15 cellular contexts compared by ENCODE assay signal in genomic region chr12:53064613-53065415, GRCh38. TPM values are rescaled to one million over a fixed set of nuclear protein-coding genes. Genes with fewer than 3 reads are reported as not detected.
DNase-seq lines count a peak whose midpoint lies in the region; ATAC-seq and TF ChIP-seq lines count a peak whose summit lies in the region.
"Had no signal": no experiment of that assay in that cellular context is flagged by ENCODE, and none has a peak within 500 bp of the region (broad histone marks: within the 10 kb centered on the region; RNA-seq: fewer than 3 reads in every experiment).

No MANE protein-coding gene starts in this region.

- TF ChIP-seq POLR2A in esophagus squamous epithelium (IDR thresholded peaks at IDR 0.05): no peak
- no peak for TF ChIP-seq POLR2A in transverse colon (IDR thresholded peaks at IDR 0.05)

- peaks cover 2% of the 10 kb centered on the region for H3K36me3 Mint-ChIP-seq in neural crest cell (ENCODE audit: low read depth)

- ATAC-seq in HG03378 (IDR thresholded peaks at IDR 0.05; ENCODE audit: unreplicated experiment): no peak
- ATAC-seq: activated CD4-positive, CD25-positive, alpha-beta regulatory T cell treated with anti-CD3 and anti-CD28 coated beads, Interleukin-2, amount 50 U/mL, for 24 hours had no signal

- DNase-seq in activated effector memory CD4-positive, alpha-beta T cell treated with anti-CD3 and anti-CD28 coated beads, Interleukin-2, amount 50 U/mL, for 16 hours: peak; percentile 51
- no peak for DNase-seq in activated effector memory CD4-positive, alpha-beta T cell treated with Interleukin-2 at 50 U/mL for 16 hours
- DNase-seq in esophagus squamous epithelium (lab: John Stamatoyannopoulos, UW) (no peak), neural crest cell (ENCODE audit: low read depth, low spot score) (no peak), transverse colon (no peak), NCI-H1694 treated with DMSO at 0.1 percent for 48 hours (lab: John Stamatoyannopoulos, UW) (no peak), pons (ENCODE audit: low spot score) (no peak)
- DNase-seq: cortex of kidney, DMS79 treated with DMSO at 0.1 percent for 48 hours, NCI-H2029 had no signal

- peak overlapping the region; percentile 19 for H3K4me3 Mint-ChIP-seq in neural crest cell

- peaks cover 7 to 99% (median 69%) of the 10 kb centered on the region in 3 donors for H3K4me1 ChIP-seq in esophagus squamous epithelium
- H3K4me1 ChIP-seq in transverse colon: peaks cover 6 to 28% (median 18%) of the 10 kb centered on the region in 4 donors
- H3K4me1 ChIP-seq: HAP-1 had no signal

- H3K4me3 ChIP-seq in esophagus squamous epithelium: no peak overlapping the region
- no peak overlapping the region for H3K4me3 ChIP-seq in transverse colon
- H3K4me3 ChIP-seq: HAP-1 had no signal

- H3K27ac ChIP-seq in esophagus squamous epithelium (peak overlapping the region in 3 of 4 donors; percentile 68 to 80 (median 74)), transverse colon (peak overlapping the region; percentile 36 to 68 (median 52))

- no peak for TF ChIP-seq EP300 in transverse colon (IDR thresholded peaks at IDR 0.05; ENCODE audit: low read depth)

- peaks cover 16% of the 10 kb centered on the region for H3K4me1 Mint-ChIP-seq in neural crest cell

- H3K27ac Mint-ChIP-seq in neural crest cell (ENCODE audit: unreplicated experiment): peak overlapping the region; percentile 67
- H3K27ac Mint-ChIP-seq: progenitor cell of endocrine pancreas had no signal

- in situ Hi-C loops in transverse colon (cut with MboI; ENCODE audit: low pct_ligation_motif_present in 1 of 4, low pct_unique_long_range_greater_than_20kb in 1 of 4, low sequenced_read_pairs in 3 of 4): loop anchor here in 3 of 4 donors (10.0 to 25.0 kb wide), 3 partner anchors 120 to 222 kb away; partner anchors contain the start of genes CSAD (in 2 of the 3), ZNF740 (in 2 of the 3), MYG1 (in 1 of the 3) and PFDN5 (in 1 of the 3)

- intact Hi-C loops in esophagus squamous epithelium (cut with DNase I) (loop anchor here (5.0 kb wide), 1 partner anchor 37 kb away; the partner anchor contains the start of gene SOAT2), transverse colon (cut with DNase I; ENCODE audit: low total_unique reads) (loop anchor here (1.0 to 10.0 kb wide), 3 partner anchors 36 to 220 kb away; no protein-coding TSS in a partner anchor)

- no peak for TF ChIP-seq CTCF in esophagus squamous epithelium (IDR thresholded peaks at IDR 0.05)
- TF ChIP-seq CTCF in neural crest cell (conservative IDR thresholded peaks at IDR 0.05): no peak
- TF ChIP-seq CTCF in transverse colon (IDR thresholded peaks at IDR 0.05): no peak

- H3K27me3 ChIP-seq in esophagus squamous epithelium (no peaks in the 10 kb centered on the region), transverse colon (no peaks in the 10 kb centered on the region)

- H3K9me3 ChIP-seq in esophagus squamous epithelium: no peaks in the 10 kb centered on the region
- no peaks in the 10 kb centered on the region for H3K9me3 ChIP-seq in transverse colon
- H3K9me3 ChIP-seq: HAP-1 had no signal

- WGBS in esophagus squamous epithelium, 2 donors: 80 to 87% methylated on average over 7 to 10 of the region's 11 CpGs
- WGBS in transverse colon (ENCODE audit: low coverage in 1 of 2), 2 donors: 84 to 100% methylated on average over 1 to 11 of the region's 11 CpGs

- H3K27me3 Mint-ChIP-seq in neural crest cell (ENCODE audit: low read depth): no peaks in the 10 kb centered on the region
- H3K27me3 Mint-ChIP-seq: progenitor cell of endocrine pancreas had no signal

- H3K36me3 ChIP-seq in esophagus squamous epithelium: peaks cover 1 to 99% (median 12%) of the 10 kb centered on the region in 3 donors
- peaks cover 0 to 10% (median 0%) of the 10 kb centered on the region in 4 donors for H3K36me3 ChIP-seq in transverse colon

- H3K9me3 Mint-ChIP-seq in neural crest cell: no peaks in the 10 kb centered on the region

RNA-seq across cellular contexts. Expression of gene SPRYD3, which starts 14.4 kb away (rescaled TPM):
- 10 to 100 TPM; 28.2 to 41.4 (median 29.2) TPM for total RNA-seq in esophagus squamous epithelium
- total RNA-seq in neural crest cell: 8.8 and 11.2 TPM in 2 replicates
- total RNA-seq in transverse colon: 10 to 100 TPM; 10.1 to 27.0 (median 21.9) TPM

RNA-seq across cellular contexts. Expression of gene TNS2, which starts 14.9 kb away (rescaled TPM):
- total RNA-seq in esophagus squamous epithelium: 10 to 100 TPM; 10.8 to 82.0 (median 20.8) TPM
- total RNA-seq in neural crest cell: 14.2 and 22.8 TPM in 2 replicates
- 100 to 1,000 TPM in 2 of 4 donors, 10 to 100 TPM in 2; 48.2 to 397 (median 169) TPM for total RNA-seq in transverse colon

RNA-seq across cellular contexts. Expression of gene IGFBP6, which starts 32.7 kb away (rescaled TPM):
- total RNA-seq in esophagus squamous epithelium (100 to 1,000 TPM in 2 of 4 donors, 10 to 100 TPM in 2; 34.5 to 506 (median 94.0) TPM), neural crest cell (0.72 and 0.73 TPM in 2 replicates), transverse colon (100 to 1,000 TPM in 1 of 4 donors, 10 to 100 TPM in 3; 38.5 to 106 (median 94.5) TPM)

RNA-seq across cellular contexts. Expression of gene SOAT2, which starts 38.5 kb away (rescaled TPM):
- total RNA-seq in esophagus squamous epithelium (not detected), neural crest cell (not detected in 2 replicates), transverse colon (under 1 TPM in 1 of 4 donors, not detected in 3; 0.41 TPM)
- total RNA-seq: lung microvascular endothelial cell had no signal

RNA-seq across cellular contexts. Expression of gene EIF4B, which starts 58.6 kb away (rescaled TPM):
- total RNA-seq in esophagus squamous epithelium: 100 to 1,000 TPM; 225 to 571 (median 372) TPM
- total RNA-seq in neural crest cell: 514 and 527 TPM in 2 replicates
- 100 to 1,000 TPM; 175 to 383 (median 261) TPM for total RNA-seq in transverse colon

Comparison
In these comparisons a context has a peak if more than half of its experiments do, and no peak if none do; other contexts are left out.
1. RNA of gene IGFBP6, which starts 32.7 kb away (total RNA-seq): 34.5 to 506 TPM in esophagus squamous epithelium and 38.5 to 106 TPM in transverse colon; 0.72 to 0.73 TPM in neural crest cell; every median in the first group is over 10 times any median in the second.